Comparison of ENCODE assay signal across 1 cellular context in the genomic region with DNA sequence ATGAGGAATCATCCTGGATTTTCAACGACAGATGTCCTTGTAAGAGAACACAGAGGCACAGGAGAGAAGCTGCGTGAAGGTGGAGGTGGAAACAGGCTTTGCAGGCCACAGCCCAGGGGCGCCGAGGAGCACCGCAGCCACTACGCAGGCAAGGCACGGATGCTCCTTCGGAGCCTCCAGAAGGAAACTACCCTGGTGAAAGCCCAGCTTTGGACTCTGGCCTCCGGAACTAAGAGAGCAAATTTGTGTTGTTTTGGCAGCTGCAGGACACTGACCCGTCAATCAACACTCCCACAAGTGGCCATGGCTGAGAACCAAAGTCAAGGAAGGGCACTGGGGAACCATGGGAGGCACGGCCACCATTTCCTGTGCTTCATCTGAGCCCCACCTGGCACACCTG.
TF ChIP-seq lines count a peak whose summit lies in the region.

No MANE protein-coding gene starts in this region.

TF ChIP-seq in HepG2, 621 proteins besides CTCF, POLR2A, EP300 and RAD21 (continued from another document):
- TF ChIP-seq DZIP1 (CRISPR knock-in tag; IDR thresholded peaks at IDR 0.05) (no peak), ZNF17 (CRISPR knock-in tag; IDR thresholded peaks at IDR 0.05) (no peak), ZSCAN25 (CRISPR knock-in tag; IDR thresholded peaks at IDR 0.05) (0 out of 2 replicates have a peak, but pooled peaks have one; percentile 23), ZZZ3 (CRISPR knock-in tag; IDR thresholded peaks at IDR 0.05; ENCODE audit: borderline replicate concordance) (no peak), ISL2 (CRISPR knock-in tag; IDR thresholded peaks at IDR 0.05) (no peak), ZNF605 (CRISPR knock-in tag; IDR thresholded peaks at IDR 0.05) (0 out of 2 replicates have a peak, but pooled peaks have one; percentile 33), ZNF839 (CRISPR knock-in tag; IDR thresholded peaks at IDR 0.05; ENCODE audit: borderline replicate concordance) (no peak), PHF20 (CRISPR knock-in tag; IDR thresholded peaks at IDR 0.05) (peak; percentile 51; the same call in 1 of the 2 replicates), NPAS2 (CRISPR knock-in tag; IDR thresholded peaks at IDR 0.05; ENCODE audit: borderline replicate concordance) (no peak), STAG1 (CRISPR knock-in tag; IDR thresholded peaks at IDR 0.05) (no peak), HDAC6 (IDR thresholded peaks at IDR 0.05; ENCODE audit: low read depth, low read length) (no peak), HOXA3 (CRISPR knock-in tag; IDR thresholded peaks at IDR 0.05) (peak; percentile 36; the same call in 1 of the 2 replicates), PLRG1 (conservative IDR thresholded peaks at IDR 0.05) (no peak), FOXP1 (IDR thresholded peaks at IDR 0.05) (no peak), FOXP1 (CRISPR knock-in tag; IDR thresholded peaks at IDR 0.05) (0 out of 2 replicates have a peak, but pooled peaks have one; percentile 33), ZBTB38 (CRISPR knock-in tag; IDR thresholded peaks at IDR 0.05) (peak; percentile 88), BRCA1 (CRISPR knock-in tag; IDR thresholded peaks at IDR 0.05) (no peak), SALL1 (CRISPR knock-in tag; IDR thresholded peaks at IDR 0.05) (0 out of 2 replicates have a peak, but pooled peaks have one; percentile 37), ISX (CRISPR knock-in tag; conservative IDR thresholded peaks at IDR 0.05) (no peak), PRMT3 (CRISPR knock-in tag; IDR thresholded peaks at IDR 0.05; ENCODE audit: borderline replicate concordance, low read depth) (no peak), ZNF276 (CRISPR knock-in tag; IDR thresholded peaks at IDR 0.05; ENCODE audit: low read depth) (no peak), ZNF556 (CRISPR knock-in tag; IDR thresholded peaks at IDR 0.05; ENCODE audit: borderline replicate concordance) (no peak), HDAC2 (CRISPR knock-in tag; IDR thresholded peaks at IDR 0.05) (0 out of 2 replicates have a peak, but pooled peaks have one; percentile 19), ZNF841 (CRISPR knock-in tag; IDR thresholded peaks at IDR 0.05; ENCODE audit: borderline replicate concordance) (no peak)
